ENCODE assay signal across 9 cellular contexts in genomic region chr2:64276417-64277095, GRCh38.
DNase-seq lines count a peak whose midpoint lies in the region; ATAC-seq and TF ChIP-seq lines count a peak whose summit lies in the region.
"Had no signal": no experiment of that assay in that cellular context is flagged by ENCODE, and none has a peak within 500 bp of the region (broad histone marks: within the 10 kb centered on the region; RNA-seq: fewer than 3 reads in every experiment).

No MANE protein-coding gene starts in this region.

- no peaks in the 10 kb centered on the region for H3K27me3 ChIP-seq in HUES6 (ENCODE audit: control insufficient read depth, insufficient read depth, low read length)
- no peaks in the 10 kb centered on the region for H3K27me3 ChIP-seq in layer of hippocampus (ENCODE audit: control insufficient read depth, insufficient read depth, low read length)
- H3K27me3 ChIP-seq in upper lobe of left lung, result no peaks in the 10 kb centered on the region

- H3K4me1 Mint-ChIP-seq in stimulated activated naive B cell treated with anti-CD40 and anti-IgM and Interleukin-4, amounts not matched to agents 10 μg/mL and 1 μg/mL and 100 μg/mL, for 72 hours, result peaks cover 18 to 25% of the 10 kb centered on the region in 2 donors

- TF ChIP-seq CTCF in upper lobe of left lung (IDR thresholded peaks at IDR 0.05), result no peak

- no peak overlapping the region for H3K4me3 Mint-ChIP-seq in stimulated activated naive B cell treated with anti-CD40 and anti-IgM and Interleukin-4, amounts not matched to agents 10 μg/mL and 1 μg/mL and 100 μg/mL, for 72 hours
- H3K4me3 Mint-ChIP-seq: T-helper 1 cell treated with Interleukin-12 subunit alpha and Interleukin-12 subunit beta and Interleukin-4 antibody, amounts not matched to agents 30 μg/mL and 1 μg/mL, for 36 hours had no signal

- no peaks in the 10 kb centered on the region for H3K9me3 Mint-ChIP-seq in stimulated activated naive B cell treated with anti-CD40 and anti-IgM and Interleukin-4, amounts not matched to agents 10 μg/mL and 1 μg/mL and 100 μg/mL, for 72 hours
- H3K9me3 Mint-ChIP-seq: T-helper 1 cell treated with Interleukin-12 subunit alpha and Interleukin-12 subunit beta and Interleukin-4 antibody, amounts not matched to agents 30 μg/mL and 1 μg/mL, for 36 hours had no signal

- no peaks in the 10 kb centered on the region for H3K27me3 Mint-ChIP-seq in stimulated activated naive B cell treated with anti-CD40 and anti-IgM and Interleukin-4, amounts not matched to agents 10 μg/mL and 1 μg/mL and 100 μg/mL, for 72 hours

- no peak for ATAC-seq in upper lobe of left lung (ENCODE audit: low FRiP score in 2 of 2)
- ATAC-seq in stimulated activated naive B cell treated with anti-CD40 and anti-IgM and Interleukin-4, amounts not matched to agents 10 μg/mL and 1 μg/mL and 100 μg/mL, for 72 hours (replicated peaks), result no peak

- no peaks in the 10 kb centered on the region for H3K9me3 ChIP-seq in HUES6 (ENCODE audit: control insufficient read depth, insufficient read depth, low read depth, low read length)
- H3K9me3 ChIP-seq in upper lobe of left lung, result no peaks in the 10 kb centered on the region

- H3K27ac ChIP-seq in HUES6 (ENCODE audit: low read depth, low read length) (peak overlapping the region; percentile 85), cingulate gyrus (ENCODE audit: low read depth, low read length) (peak overlapping the region; percentile 60), layer of hippocampus (ENCODE audit: low read depth, low read length) (peak overlapping the region; percentile 16), upper lobe of left lung (peak overlapping the region in 3 of 4 donors; percentile 36 to 88 (median 38))

- H3K4me3 ChIP-seq in HUES6 (ENCODE audit: low read depth, low read length), result 0 out of 2 replicates have a peak overlapping the region, but pooled peaks have one; percentile 2
- no peak overlapping the region for H3K4me3 ChIP-seq in upper lobe of left lung

- H3K9ac ChIP-seq in HUES6 (ENCODE audit: low read length), result peak overlapping the region; percentile 51

- TF ChIP-seq POLR2A in upper lobe of left lung (IDR thresholded peaks at IDR 0.05), result no peak

- TF ChIP-seq EP300 in upper lobe of left lung (IDR thresholded peaks at IDR 0.05), result no peak

- DNase-seq in upper lobe of left lung, result no peak
- DNase-seq in GOT3 (lab: John Stamatoyannopoulos, UW), result no peak
- DNase-seq in stimulated activated naive B cell treated with anti-CD40 and anti-IgM and Interleukin-4, amounts not matched to agents 10 μg/mL and 1 μg/mL and 100 μg/mL, for 72 hours, result no peak
- no peak for DNase-seq in medulla oblongata (ENCODE audit: extremely low spot score)
- DNase-seq: Kasumi-1 had no signal

- 85 to 90% methylated on average over 3 of the region's 3 CpGs for WGBS in upper lobe of left lung, 2 donors

- no peak overlapping the region for H3K27ac Mint-ChIP-seq in stimulated activated naive B cell treated with anti-CD40 and anti-IgM and Interleukin-4, amounts not matched to agents 10 μg/mL and 1 μg/mL and 100 μg/mL, for 72 hours
- H3K27ac Mint-ChIP-seq: T-helper 1 cell treated with Interleukin-12 subunit alpha and Interleukin-12 subunit beta and Interleukin-4 antibody, amounts not matched to agents 30 μg/mL and 1 μg/mL, for 36 hours had no signal

- H3K36me3 Mint-ChIP-seq in stimulated activated naive B cell treated with anti-CD40 and anti-IgM and Interleukin-4, amounts not matched to agents 10 μg/mL and 1 μg/mL and 100 μg/mL, for 72 hours, result no peaks in the 10 kb centered on the region

- peaks cover 67% of the 10 kb centered on the region for H3K4me1 ChIP-seq in HUES6 (ENCODE audit: control insufficient read depth, insufficient read depth, low read length)
- H3K4me1 ChIP-seq in upper lobe of left lung, result peaks cover 25 to 32% (median 31%) of the 10 kb centered on the region in 4 donors

- no peaks in the 10 kb centered on the region for H3K36me3 ChIP-seq in HUES6 (ENCODE audit: control insufficient read depth, insufficient read depth, low read length)
- H3K36me3 ChIP-seq in upper lobe of left lung, result no peaks in the 10 kb centered on the region

Comparison
In these comparisons a context has a peak if more than half of its experiments do, and no peak if none do; other contexts are left out.
1. H3K27ac ChIP-seq: peak in every context shown above with its lines; median percentile 85 in HUES6; 60 in cingulate gyrus; 38 in upper lobe of left lung; 16 in layer of hippocampus.